Comparison of ENCODE assay signal across 8 cellular contexts in the genomic region with DNA sequence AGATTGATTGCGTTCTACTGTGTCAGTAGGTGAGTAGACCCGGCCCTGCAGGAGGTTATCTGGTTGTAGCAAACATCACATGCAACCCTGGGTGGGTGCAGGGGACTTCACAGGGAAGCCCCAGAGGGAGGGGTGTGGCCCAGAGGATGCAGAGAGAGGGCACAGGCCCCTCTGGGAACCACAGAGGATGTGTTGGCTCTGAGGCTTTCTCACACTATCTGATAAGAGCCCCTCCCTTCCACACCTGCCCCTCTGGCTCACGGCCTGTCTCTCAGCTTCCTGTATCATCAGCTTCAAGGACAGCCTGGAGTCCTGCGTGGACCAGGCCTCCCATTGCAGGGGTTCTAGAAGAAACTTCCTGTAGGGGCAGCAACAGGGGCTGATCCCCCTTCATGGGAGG.
DNase-seq lines count a peak whose midpoint lies in the region; ATAC-seq and TF ChIP-seq lines count a peak whose summit lies in the region.

No MANE protein-coding gene starts in this region.

- H3K4me3 ChIP-seq in foreskin fibroblast (ENCODE audit: low read depth in 1 of 2, low read length in 2 of 2) (no peak overlapping the region), gastrocnemius medialis (no peak overlapping the region)

- in situ Hi-C loops in gastrocnemius medialis (cut with MboI; ENCODE audit: low sequenced_read_pairs in 4 of 4): no loop called here

- H3K36me3 ChIP-seq in gastrocnemius medialis: no peaks in the 10 kb centered on the region

- H3K9me3 ChIP-seq in gastrocnemius medialis: no peaks in the 10 kb centered on the region

- intact Hi-C loops in gastrocnemius medialis (cut with DNase I; ENCODE audit: low total_unique reads): no loop called here

- H3K27ac ChIP-seq in gastrocnemius medialis: no peak overlapping the region

- H3K4me1 ChIP-seq in gastrocnemius medialis: no peaks in the 10 kb centered on the region

- TF ChIP-seq POLR2A in gastrocnemius medialis (IDR thresholded peaks at IDR 0.05): no peak

- no peaks in the 10 kb centered on the region for H3K27me3 ChIP-seq in gastrocnemius medialis

- TF ChIP-seq CTCF in foreskin fibroblast (IDR thresholded peaks at IDR 0.05; ENCODE audit: low read depth, low read length): no peak
- TF ChIP-seq CTCF in gastrocnemius medialis (IDR thresholded peaks at IDR 0.05 in 4 of 5, conservative IDR thresholded peaks at IDR 0.05 in 1 of 5): no peak

- DNase-seq in activated T-cell treated with anti-CD3 and anti-CD28 coated beads, Interleukin-2, amount 50 U/mL, for 1 hour: peak; percentile 70
- peak in 2 of 3 experiments; percentile 20 to 21 for DNase-seq in stimulated activated CD4-positive, alpha-beta T cell treated with anti-CD3 and anti-CD28 coated beads, TNF-alpha, amount 100 ng/mL, for 4 hours (ENCODE audit: low read depth in 3 of 3)
- DNase-seq in NCI-H1694 treated with DMSO at 0.1 percent for 48 hours (lab: John Stamatoyannopoulos, UW): no peak
- no peak for DNase-seq in foreskin fibroblast
- no peak for DNase-seq in gastrocnemius medialis
- no peak for DNase-seq in RPMI8226

- ATAC-seq in GM19035 (IDR thresholded peaks at IDR 0.05; ENCODE audit: unreplicated experiment) (peak; percentile 75), HG03354 (IDR thresholded peaks at IDR 0.05; ENCODE audit: poor library complexity, severe bottlenecking, unreplicated experiment) (peak; percentile 81), gastrocnemius medialis (no peak)

Comparison
In these comparisons a context has a peak if more than half of its experiments do, and no peak if none do; other contexts are left out.
1. ATAC-seq: peak in GM19035 (single experiment) and HG03354 (single experiment); none in gastrocnemius medialis (0 of 2).
2. DNase-seq: peak in activated T-cell treated with anti-CD3 and anti-CD28 coated beads, Interleukin-2, amount 50 U/mL, for 1 hour (single experiment) and stimulated activated CD4-positive, alpha-beta T cell treated with anti-CD3 and anti-CD28 coated beads, TNF-alpha, amount 100 ng/mL, for 4 hours (2 of 3); none in NCI-H1694 treated with DMSO at 0.1 percent for 48 hours (single experiment), foreskin fibroblast (0 of 2), gastrocnemius medialis (0 of 2) and RPMI8226 (single experiment).